In the genomic region with DNA sequence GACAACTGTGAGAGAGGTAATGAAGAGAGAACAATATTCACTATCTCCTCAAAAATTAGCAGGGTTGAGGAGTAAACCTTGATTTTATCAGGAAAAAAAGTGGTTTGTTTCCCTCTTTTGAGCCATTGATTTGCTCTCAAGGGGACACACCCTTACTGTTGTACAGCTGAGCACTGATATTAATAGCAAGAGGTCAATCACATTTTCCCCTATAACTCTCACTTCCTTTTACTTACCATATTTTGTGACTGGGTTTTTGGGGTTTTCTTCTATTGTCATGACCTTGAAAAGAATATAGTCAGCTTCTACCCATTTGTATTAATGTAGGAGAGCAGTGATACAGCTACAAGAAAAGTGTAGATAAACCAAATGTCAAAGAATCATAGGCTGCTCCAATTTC, we compare ENCODE assay signal across 22 cellular contexts.
A peak's percentile ranks its signal among the peaks of the same experiment; 100 is the strongest.
DNase-seq lines count a peak whose midpoint lies in the region; ATAC-seq and TF ChIP-seq lines count a peak whose summit lies in the region.
"Had no signal": no experiment of that assay in that cellular context is flagged by ENCODE, and none has a peak within 500 bp of the region (broad histone marks: within the 10 kb centered on the region; RNA-seq: fewer than 3 reads in every experiment).

No MANE protein-coding gene starts in this region.

- no peaks in the 10 kb centered on the region for H3K9me3 Mint-ChIP-seq in activated T-cell treated with anti-CD3 and anti-CD28 coated beads, Interleukin-2, amount 50 U/mL, for 4 hours
- H3K9me3 Mint-ChIP-seq: activated naive CD4-positive, alpha-beta T cell treated with anti-CD3 and anti-CD28 coated beads, Interleukin-2, amount 50 U/mL, for 72 hours; activated T-helper 1 cell treated with anti-CD3 and anti-CD28 coated beads, Interleukin-12 subunit alpha, Interleukin-12 subunit beta, Interleukin-2, Interleukin-4 antibody, amounts not matched to agents 30 ng/mL and 10 ng/mL and 1 ng/mL, durations not matched to agents 14 hours and 24 hours and 36 hours had no signal

- ATAC-seq in GM19328 (IDR thresholded peaks at IDR 0.05; ENCODE audit: unreplicated experiment) (peak; percentile 72), HG02884 (IDR thresholded peaks at IDR 0.05; ENCODE audit: unreplicated experiment) (peak; percentile 81), HG03575 (IDR thresholded peaks at IDR 0.05; ENCODE audit: extremely low read depth, insufficient number of reproducible peaks, low FRiP score, unreplicated experiment) (peak; percentile 71)
- no peak for ATAC-seq in activated T-cell treated with anti-CD3 and anti-CD28 coated beads, Interleukin-2, amount 50 U/mL, for 4 hours
- ATAC-seq: activated naive CD4-positive, alpha-beta T cell treated with anti-CD3 and anti-CD28 coated beads, Interleukin-2, amount 50 U/mL, for 72 hours; heart right ventricle had no signal

- no peak for TF ChIP-seq CTCF in GM13976 (IDR thresholded peaks at IDR 0.05; ENCODE audit: borderline replicate concordance, control extremely low read depth, extremely low read depth, insufficient read depth, missing control alignments)

- H3K4me3 Mint-ChIP-seq in activated T-cell treated with anti-CD3 and anti-CD28 coated beads, Interleukin-2, amount 50 U/mL, for 4 hours: no peak overlapping the region
- H3K4me3 Mint-ChIP-seq: activated T-helper 1 cell treated with anti-CD3 and anti-CD28 coated beads, Interleukin-12 subunit alpha, Interleukin-12 subunit beta, Interleukin-2, Interleukin-4 antibody, amounts not matched to agents 30 ng/mL and 10 ng/mL and 1 ng/mL, durations not matched to agents 14 hours and 24 hours and 36 hours; nephron progenitor cell had no signal

- intact Hi-C loops in head of caudate nucleus (cut with DNase I): no loop called here

- in situ Hi-C loops in GM13976 (cut with MboI; ENCODE audit: low sequenced_read_pairs, unreplicated experiment): no loop called here

- H3K36me3 Mint-ChIP-seq in activated T-cell treated with anti-CD3 and anti-CD28 coated beads, Interleukin-2, amount 50 U/mL, for 4 hours (ENCODE audit: insufficient read depth): no peaks in the 10 kb centered on the region
- H3K36me3 Mint-ChIP-seq: activated naive CD4-positive, alpha-beta T cell treated with anti-CD3 and anti-CD28 coated beads, Interleukin-2, amount 50 U/mL, for 72 hours had no signal

- no peaks in the 10 kb centered on the region for H3K27me3 Mint-ChIP-seq in activated T-cell treated with anti-CD3 and anti-CD28 coated beads, Interleukin-2, amount 50 U/mL, for 4 hours (ENCODE audit: low read depth)

- no peaks in the 10 kb centered on the region for H3K4me1 Mint-ChIP-seq in activated T-cell treated with anti-CD3 and anti-CD28 coated beads, Interleukin-2, amount 50 U/mL, for 4 hours (ENCODE audit: low read depth)
- H3K4me1 Mint-ChIP-seq: nephron progenitor cell had no signal

- DNase-seq in GM13976 (ENCODE audit: low spot score): peak; percentile 25
- no peak for DNase-seq in activated T-cell treated with anti-CD3 and anti-CD28 coated beads, Interleukin-2, amount 50 U/mL, for 4 hours
- DNase-seq in head of caudate nucleus: no peak
- no peak for DNase-seq in SW480 (ENCODE audit: low spot score)
- no peak for DNase-seq in SKM-1 (lab: John Stamatoyannopoulos, UW; ENCODE audit: unreplicated experiment)
- DNase-seq: ACHN; activated CD4-positive, CD25-positive, alpha-beta regulatory T cell; central memory CD4-positive, alpha-beta T cell; dorsolateral prefrontal cortex; heart right ventricle; Kasumi-1; left ventricle myocardium inferior; NCI-H1092; NCI-H2081; nephron progenitor cell; Peyer's patch; testis had no signal

Comparison
In these comparisons a context has a peak if more than half of its experiments do, and no peak if none do; other contexts are left out.
1. ATAC-seq: peak in GM19328 (single experiment), HG02884 (single experiment) and HG03575 (single experiment); none in activated T-cell treated with anti-CD3 and anti-CD28 coated beads, Interleukin-2, amount 50 U/mL, for 4 hours (0 of 2).